In genomic region chr5:50300878-50301277, GRCh38 we compare ENCODE assay signal across 19 cellular contexts.
DNase-seq lines count a peak whose midpoint lies in the region; ATAC-seq, FAIRE-seq and TF ChIP-seq lines count a peak whose summit lies in the region.
"Had no signal": no experiment of that assay in that cellular context is flagged by ENCODE, and none has a peak within 500 bp of the region (broad histone marks: within the 10 kb centered on the region; RNA-seq: fewer than 3 reads in every experiment).

No MANE protein-coding gene starts in this region.

- H3K79me2 ChIP-seq in DOHH2 (ENCODE audit: control insufficient read depth, low read length) (no peaks in the 10 kb centered on the region), PC-3 (ENCODE audit: low read length) (no peaks in the 10 kb centered on the region)

- CTCF ChIA-PET in PC-3 (lab: Charles Lee), result no interaction called here

- H3K36me3 ChIP-seq in DOHH2 (ENCODE audit: control insufficient read depth, low read length), result peaks cover 23% of the 10 kb centered on the region
- H3K36me3 ChIP-seq in PC-3 (ENCODE audit: low read depth, low read length), result no peaks in the 10 kb centered on the region

- no peak overlapping the region for H2AFZ ChIP-seq in PC-3 (ENCODE audit: low read length)

- H4K20me1 ChIP-seq in DOHH2 (ENCODE audit: control insufficient read depth, insufficient read depth, low read depth, low read length), result no peaks in the 10 kb centered on the region
- H4K20me1 ChIP-seq in PC-3 (ENCODE audit: low read length), result no peaks in the 10 kb centered on the region

- peaks cover 57% of the 10 kb centered on the region for H3K4me1 ChIP-seq in DOHH2 (ENCODE audit: control insufficient read depth, low read length)
- H3K4me1 ChIP-seq in PC-3 (ENCODE audit: insufficient read depth, low read length), result peaks cover 29% of the 10 kb centered on the region

- H3K27me3 ChIP-seq in DOHH2 (ENCODE audit: control insufficient read depth, low read length), result no peaks in the 10 kb centered on the region
- no peaks in the 10 kb centered on the region for H3K27me3 ChIP-seq in PC-3 (ENCODE audit: low read length)

- H3K27ac ChIP-seq in DOHH2 (ENCODE audit: low read depth, low read length), result peak overlapping the region; percentile 46
- peak overlapping the region; percentile 95; the same call in 1 of the 2 replicates for H3K27ac ChIP-seq in PC-3 (ENCODE audit: low read length)
- H3K27ac ChIP-seq in epithelial cell of prostate, result peak overlapping the region; percentile 95

- H3F3A ChIP-seq in DOHH2 (ENCODE audit: control insufficient read depth, insufficient read depth) (peaks cover 5% of the 10 kb centered on the region), PC-3 (ENCODE audit: low read length, unreplicated experiment) (no peaks in the 10 kb centered on the region)

- H3K9me2 ChIP-seq in DOHH2 (replicated peaks; ENCODE audit: control insufficient read depth, low read length) (no peaks in the 10 kb centered on the region), PC-3 (replicated peaks; ENCODE audit: low read length) (no peaks in the 10 kb centered on the region)

- ATAC-seq in PC-3 (no peak), Right ventricle myocardium inferior (no peak), HG02981 (IDR thresholded peaks at IDR 0.05; ENCODE audit: unreplicated experiment) (no peak)

- FAIRE-seq in urothelium cell line (lab: Jason Lieb, UNC), result no peak

- H3K9me3 ChIP-seq in DOHH2 (ENCODE audit: control insufficient read depth, insufficient read depth, low read length) (peaks cover 17% of the 10 kb centered on the region; the same call in 1 of the 2 replicates), PC-3 (ENCODE audit: low read length) (no peaks in the 10 kb centered on the region)

- DNase-seq in PC-3 (peak; percentile 35), epithelial cell of prostate (ENCODE audit: low read depth, low spot score) (peak; percentile 81), urothelium cell line (ENCODE audit: low spot score) (peak; percentile 27), Right ventricle myocardium inferior (ENCODE audit: missing footprints) (no peak), ureter (ENCODE audit: low spot score) (no peak)
- DNase-seq: ACHN, C1 segment of cervical spinal cord, GDM1, H7, KG1, MV-4-11, NCI-H1417, NCI-H187, NCI-H2107, NCI-H510A treated with DMSO at 0.1 percent for 48 hours, NCI-H774, SW 1271 had no signal

- H3K4me3 ChIP-seq in DOHH2 (ENCODE audit: low read length) (peak overlapping the region; percentile 1; the same call in 1 of the 2 replicates), PC-3 (ENCODE audit: low read length) (no peak overlapping the region)

- H3K4me2 ChIP-seq in DOHH2 (ENCODE audit: low read length), result peak overlapping the region; percentile 44
- H3K4me2 ChIP-seq in PC-3 (ENCODE audit: low read length), result no peak overlapping the region

- no TSS peak for BruUV-seq in PC-3 (replicated peaks; lab: Mats Ljungman, UMichigan)

- POLR2A ChIA-PET in PC-3 (lab: Charles Lee; ENCODE audit: unreplicated experiment), result no interaction called here

- intact Hi-C loops in PC-3 (cut with micrococcal nuclease) (no loop called here), Right ventricle myocardium inferior (cut with DNase I) (no loop called here)

- no peak for TF ChIP-seq CTCF in DOHH2 (IDR thresholded peaks at IDR 0.05; ENCODE audit: low read depth, low read length, poor library complexity, severe bottlenecking)
- no peak for TF ChIP-seq CTCF in PC-3 (conservative IDR thresholded peaks at IDR 0.05; ENCODE audit: low read depth, low read length)

- H3K9ac ChIP-seq in PC-3 (ENCODE audit: low read length), result no peak overlapping the region

Comparison
In these comparisons a context has a peak if more than half of its experiments do, and no peak if none do; other contexts are left out.
1. DNase-seq: peak in PC-3 (single experiment), epithelial cell of prostate (single experiment) and urothelium cell line (single experiment); none in Right ventricle myocardium inferior (single experiment) and ureter (single experiment).
2. Peak in every context shown above with its lines, with median percentiles within 50 percentile points of each other: H3K27ac ChIP-seq.